In the genomic region with DNA sequence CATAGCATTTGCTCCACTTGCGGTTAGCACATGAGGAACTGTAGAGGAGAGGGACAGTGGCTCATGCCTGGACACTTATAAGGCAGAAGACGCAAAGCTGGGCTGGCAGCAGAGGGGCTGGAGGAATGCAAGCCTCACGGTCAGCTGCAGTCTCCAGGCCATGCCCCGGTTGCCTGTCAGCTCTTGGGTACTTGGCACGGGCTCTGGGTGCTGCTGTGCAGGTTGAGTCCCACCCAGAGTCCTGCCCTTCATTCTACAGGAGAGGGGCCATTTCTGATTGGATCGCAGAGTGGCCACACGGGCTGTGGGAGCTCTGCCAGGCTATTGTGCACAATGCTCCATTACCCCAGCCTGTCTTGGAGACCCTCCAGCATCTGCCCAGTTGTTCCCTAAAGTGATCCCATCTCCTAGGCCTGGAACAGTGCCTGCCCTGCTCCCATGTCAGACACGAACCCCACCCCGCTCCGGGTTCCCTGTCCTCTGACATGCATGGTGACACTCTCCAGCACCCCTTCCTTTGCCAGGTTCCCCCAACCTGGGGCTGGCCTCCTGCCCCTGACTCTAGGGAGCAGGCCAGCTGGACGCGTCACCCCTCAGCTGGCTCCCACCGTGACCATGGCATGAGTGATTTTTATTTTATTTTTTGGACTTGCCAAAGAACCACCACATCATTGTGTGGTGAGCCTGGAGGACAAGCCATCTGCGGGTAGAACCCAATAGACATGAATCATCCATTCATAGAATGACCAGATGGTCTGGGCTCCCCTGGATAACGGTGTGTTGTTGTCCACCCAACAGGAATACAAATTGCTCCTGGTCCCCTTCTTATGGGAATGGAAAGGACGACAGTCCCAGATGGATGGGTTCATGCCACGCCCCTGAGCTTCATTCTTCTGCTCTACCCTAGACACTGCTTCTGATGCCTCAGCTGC, we compare ENCODE assay signal across 16 cellular contexts. TPM values are rescaled to one million over a fixed set of nuclear protein-coding genes. Genes with fewer than 3 reads are reported as not detected.
A peak's percentile ranks its signal among the peaks of the same experiment; 100 is the strongest.
DNase-seq lines count a peak whose midpoint lies in the region; ATAC-seq and TF ChIP-seq lines count a peak whose summit lies in the region.
"Had no signal": no experiment of that assay in that cellular context is flagged by ENCODE, and none has a peak within 500 bp of the region (broad histone marks: within the 10 kb centered on the region; RNA-seq: fewer than 3 reads in every experiment).

No MANE protein-coding gene starts in this region.

- H3K4me1 Mint-ChIP-seq in brain: peaks cover 42% of the 10 kb centered on the region
- H3K4me1 Mint-ChIP-seq in natural killer cell: peaks cover 0 to 16% of the 10 kb centered on the region in 2 donors

- H3K27me3 Mint-ChIP-seq in brain: no peaks in the 10 kb centered on the region
- no peaks in the 10 kb centered on the region for H3K27me3 Mint-ChIP-seq in natural killer cell (ENCODE audit: low read depth in 2 of 2)
- H3K27me3 Mint-ChIP-seq: effector memory CD8-positive, alpha-beta T cell had no signal

- no peaks in the 10 kb centered on the region for H3K27me3 ChIP-seq in right atrium auricular region
- no peaks in the 10 kb centered on the region for H3K27me3 ChIP-seq in vagina

- H3K27ac Mint-ChIP-seq in brain: peak overlapping the region in 4 of 5 experiments; percentile 13 to 58 (median 51)
- H3K27ac Mint-ChIP-seq in natural killer cell: no peak overlapping the region

- ATAC-seq in left ventricle myocardium superior (no peak), natural killer cell (no peak), GM21717 (IDR thresholded peaks at IDR 0.05; ENCODE audit: unreplicated experiment) (no peak), GM21528 (IDR thresholded peaks at IDR 0.05; ENCODE audit: low FRiP score, unreplicated experiment) (no peak), GM21526 (IDR thresholded peaks at IDR 0.05; ENCODE audit: low FRiP score, unreplicated experiment) (no peak)
- ATAC-seq: effector memory CD8-positive, alpha-beta T cell; foreskin keratinocyte; GM12878 had no signal

- peaks cover 0 to 9% of the 10 kb centered on the region in 2 donors for H3K4me1 ChIP-seq in right atrium auricular region
- H3K4me1 ChIP-seq in vagina: peaks cover 13% of the 10 kb centered on the region
- H3K4me1 ChIP-seq: foreskin keratinocyte had no signal

- peaks cover 0 to 4% (median 0%) of the 10 kb centered on the region in 5 experiments for H3K9me3 Mint-ChIP-seq in brain
- H3K9me3 Mint-ChIP-seq in natural killer cell: no peaks in the 10 kb centered on the region
- H3K9me3 Mint-ChIP-seq: effector memory CD8-positive, alpha-beta T cell had no signal

- H3K27ac ChIP-seq in right atrium auricular region (no peak overlapping the region), vagina (no peak overlapping the region)
- H3K27ac ChIP-seq: foreskin keratinocyte had no signal

- H3K4me3 Mint-ChIP-seq in brain: no peak overlapping the region
- no peak overlapping the region for H3K4me3 Mint-ChIP-seq in natural killer cell
- H3K4me3 Mint-ChIP-seq: effector memory CD8-positive, alpha-beta T cell had no signal

- H3K4me3 ChIP-seq in right atrium auricular region (no peak overlapping the region), vagina (no peak overlapping the region)
- H3K4me3 ChIP-seq: GM12878 had no signal

- intact Hi-C loops in left ventricle myocardium superior (cut with micrococcal nuclease) (no loop called here), natural killer cell (cut with micrococcal nuclease) (no loop called here), vagina (cut with DNase I) (no loop called here)

- H3K36me3 Mint-ChIP-seq in brain (no peaks in the 10 kb centered on the region), natural killer cell (no peaks in the 10 kb centered on the region)

- H3K9me3 ChIP-seq in right atrium auricular region (no peaks in the 10 kb centered on the region), vagina (no peaks in the 10 kb centered on the region)

- H3K36me3 ChIP-seq in right atrium auricular region (no peaks in the 10 kb centered on the region), vagina (no peaks in the 10 kb centered on the region)

- TF ChIP-seq CTCF in right atrium auricular region (IDR thresholded peaks at IDR 0.05) (no peak), brain (conservative IDR thresholded peaks at IDR 0.05) (no peak), natural killer cell (IDR thresholded peaks at IDR 0.05) (no peak), vagina (IDR thresholded peaks at IDR 0.05) (no peak)

- DNase-seq in right atrium auricular region (ENCODE audit: low spot score) (peak; percentile 30), left ventricle myocardium superior (no peak), natural killer cell (peak; percentile 6), vagina (ENCODE audit: extremely low spot score in 2 of 2) (peak; percentile 69 to 72)
- DNase-seq: activated CD4-positive, CD25-positive, alpha-beta regulatory T cell treated with anti-CD3 and anti-CD28 coated beads, Interleukin-2, amount 50 U/mL, for 72 hours; activated gamma-delta T cell; effector memory CD8-positive, alpha-beta T cell; foreskin keratinocyte; NCI-H2227 treated with DMSO at 0.1 percent for 48 hours; OCI-M1; stimulated activated CD4-positive, alpha-beta T cell treated with anti-CD3 and anti-CD28 coated beads, Interleukin-1b, Interleukin-23, amount 100 ng/mL, for 48 hours had no signal

- TF ChIP-seq POLR2A in vagina (IDR thresholded peaks at IDR 0.05): no peak

RNA-seq across cellular contexts. Expression of gene KLF13, which starts 51.0 kb away (rescaled TPM):
- total RNA-seq in right atrium auricular region (10 to 100 TPM; 52.8 to 54.6 TPM), left ventricle myocardium superior (85.3 TPM), natural killer cell (100 to 1,000 TPM; 277 to 328 (median 300) TPM), vagina (30.9 TPM)
- 88.5 TPM for polyA plus RNA-seq in brain (ENCODE audit: insufficient read depth, low read depth, low replicate concordance)

Comparison
In these comparisons a context has a peak if more than half of its experiments do, and no peak if none do; other contexts are left out.
1. H3K27ac Mint-ChIP-seq: peak in brain (4 of 5); none in natural killer cell (0 of 2).